2 cellular contexts compared by ENCODE assay signal in genomic region chr15:63417274-63417673, GRCh38. TPM values are rescaled to one million over a fixed set of nuclear protein-coding genes. Genes with fewer than 3 reads are reported as not detected.
"Had no signal": no experiment of that assay in that cellular context is flagged by ENCODE, and none has a peak within 500 bp of the region (broad histone marks: within the 10 kb centered on the region; RNA-seq: fewer than 3 reads in every experiment).

No MANE protein-coding gene starts in this region.

RNA-seq across cellular contexts. Expression of gene CA12, which starts 35.6 kb away (rescaled TPM):
- total RNA-seq: naive thymus-derived CD8-positive, alpha-beta T cell had no signal
- polyA plus RNA-seq: immature natural killer cell; naive thymus-derived CD8-positive, alpha-beta T cell had no signal
